1 cellular context compared by ENCODE assay signal in the genomic region with DNA sequence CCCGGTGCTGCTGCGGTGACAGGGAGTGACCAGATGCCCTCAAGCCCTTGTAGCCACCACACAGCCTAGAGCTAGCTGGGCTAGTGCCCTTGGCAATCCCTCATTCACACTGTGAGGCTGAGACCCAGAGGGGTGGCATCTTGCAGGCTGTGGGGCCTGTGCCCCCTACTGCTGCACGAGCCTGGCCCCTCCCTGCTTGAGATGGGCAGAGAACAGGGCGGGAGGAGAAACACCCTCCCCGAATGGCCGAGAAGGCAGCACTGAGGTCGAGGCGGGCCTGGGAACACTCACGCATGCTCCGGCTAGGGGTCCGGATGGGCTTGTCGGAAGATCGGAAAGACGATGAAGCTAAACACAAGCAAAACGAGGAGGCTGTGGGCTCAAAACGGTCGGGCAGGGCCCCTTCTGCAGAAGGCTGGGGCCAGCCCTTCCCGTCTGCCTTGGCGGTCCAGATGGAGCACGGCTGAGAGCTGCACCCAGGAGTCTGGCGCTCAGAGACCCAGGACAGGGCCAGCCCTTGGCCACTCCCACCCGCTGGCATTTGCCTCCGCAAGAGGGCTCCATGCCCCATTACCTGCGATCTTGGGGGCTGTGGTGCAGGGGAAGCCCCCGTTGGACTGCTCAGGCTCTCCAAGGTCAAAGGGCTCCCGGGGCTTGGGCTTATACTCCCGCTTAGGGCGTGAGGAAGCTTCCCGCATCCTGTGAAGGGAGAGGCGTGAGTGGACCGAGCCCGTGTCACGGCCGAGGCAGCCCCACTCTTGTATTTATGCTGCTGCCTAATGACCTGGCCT.
TF ChIP-seq lines count a peak whose summit lies in the region.

No MANE protein-coding gene starts in this region.

TF ChIP-seq in H1, 55 proteins besides CTCF, POLR2A, EP300 and RAD21:
- TF ChIP-seq POLR2AphosphoS5 (IDR thresholded peaks at IDR 0.05; ENCODE audit: low read depth, low read length) (peak; percentile 32; the same call in 1 of the 2 replicates), MAFK (IDR thresholded peaks at IDR 0.05; ENCODE audit: low read depth, low read length) (no peak)
TF ChIP-seq in H1: peak in this region for 1.
